2 cellular contexts compared by ENCODE assay signal in the genomic region with DNA sequence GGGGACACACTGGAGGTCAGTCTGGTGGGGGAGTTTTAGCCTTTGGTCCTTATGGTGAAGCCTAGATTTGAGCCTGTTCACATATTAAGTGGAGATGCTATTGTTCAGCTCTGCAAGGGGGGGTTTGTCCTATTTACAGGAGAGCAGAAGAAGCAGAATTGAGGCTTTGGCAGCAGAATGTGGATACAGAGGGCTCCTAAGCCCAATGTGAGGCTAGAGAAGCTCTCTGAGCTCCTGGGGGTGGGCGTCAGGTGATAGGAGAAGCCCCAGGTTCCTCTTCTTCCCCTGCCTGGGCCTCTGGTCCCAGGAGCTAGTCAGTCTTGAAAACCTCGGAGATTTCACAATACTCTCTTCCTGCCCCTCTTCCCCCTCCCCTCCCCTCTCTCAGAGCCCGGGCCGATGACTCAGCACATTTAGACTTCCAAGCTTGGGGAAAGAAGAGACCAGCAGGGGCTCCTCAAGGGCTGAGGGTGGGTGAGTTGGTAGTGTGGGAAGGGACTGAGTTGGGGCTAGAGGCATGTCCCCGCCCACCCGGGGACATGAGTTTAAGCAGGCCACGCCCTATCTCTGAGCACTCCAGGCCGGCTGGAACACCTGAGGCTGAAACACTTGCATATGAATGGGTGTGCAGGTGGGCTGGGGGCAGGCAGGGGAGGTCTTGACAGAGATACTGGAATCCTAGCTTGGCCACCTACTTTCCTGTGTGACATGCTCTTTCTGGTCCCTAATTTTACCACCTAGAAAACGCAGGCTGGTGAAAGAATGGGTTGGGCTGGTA.
A peak's percentile ranks its signal among the peaks of the same experiment; 100 is the strongest.
TF ChIP-seq lines count a peak whose summit lies in the region.

No MANE protein-coding gene starts in this region.

TF ChIP-seq in A549, 52 proteins besides CTCF, POLR2A, EP300 and RAD21:
- peak; percentile 100 for TF ChIP-seq NFE2L2 (conservative IDR thresholded peaks at IDR 0.05; ENCODE audit: low read length)
- TF ChIP-seq CEBPB (IDR thresholded peaks at IDR 0.05): peak; percentile 70 to 95; a peak in 3 of 4 replicates
- TF ChIP-seq, protein P1, sequence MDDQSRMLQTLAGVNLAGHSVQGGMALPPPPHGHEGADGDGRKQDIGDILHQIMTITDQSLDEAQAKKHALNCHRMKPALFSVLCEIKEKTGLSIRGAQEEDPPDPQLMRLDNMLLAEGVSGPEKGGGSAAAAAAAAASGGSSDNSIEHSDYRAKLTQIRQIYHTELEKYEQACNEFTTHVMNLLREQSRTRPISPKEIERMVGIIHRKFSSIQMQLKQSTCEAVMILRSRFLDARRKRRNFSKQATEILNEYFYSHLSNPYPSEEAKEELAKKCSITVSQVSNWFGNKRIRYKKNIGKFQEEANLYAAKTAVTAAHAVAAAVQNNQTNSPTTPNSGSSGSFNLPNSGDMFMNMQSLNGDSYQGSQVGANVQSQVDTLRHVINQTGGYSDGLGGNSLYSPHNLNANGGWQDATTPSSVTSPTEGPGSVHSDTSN (IDR thresholded peaks at IDR 0.05): no peak
- TF ChIP-seq, protein P2, sequence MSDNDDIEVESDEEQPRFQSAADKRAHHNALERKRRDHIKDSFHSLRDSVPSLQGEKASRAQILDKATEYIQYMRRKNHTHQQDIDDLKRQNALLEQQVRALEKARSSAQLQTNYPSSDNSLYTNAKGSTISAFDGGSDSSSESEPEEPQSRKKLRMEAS (IDR thresholded peaks at IDR 0.05): peak; percentile 31; the same call in 1 of the 2 replicates
- TF ChIP-seq FOSL2 (IDR thresholded peaks at IDR 0.05): no peak
- peak; percentile 81 for TF ChIP-seq FOSL2 (CRISPR knock-in tag; IDR thresholded peaks at IDR 0.05)
- peak; percentile 100 for TF ChIP-seq MAFK (IDR thresholded peaks at IDR 0.05; ENCODE audit: partially characterized antibody)
- TF ChIP-seq JUN (IDR thresholded peaks at IDR 0.05): peak in 1 of 2 experiments; percentile 20; a peak in 2 of 5 replicates
- no peak for TF ChIP-seq POLR2AphosphoS2 (conservative IDR thresholded peaks at IDR 0.05; ENCODE audit: low read length)

TF ChIP-seq in GM23338, 12 proteins besides CTCF, POLR2A, EP300 and RAD21:
- TF ChIP-seq, protein P3, sequence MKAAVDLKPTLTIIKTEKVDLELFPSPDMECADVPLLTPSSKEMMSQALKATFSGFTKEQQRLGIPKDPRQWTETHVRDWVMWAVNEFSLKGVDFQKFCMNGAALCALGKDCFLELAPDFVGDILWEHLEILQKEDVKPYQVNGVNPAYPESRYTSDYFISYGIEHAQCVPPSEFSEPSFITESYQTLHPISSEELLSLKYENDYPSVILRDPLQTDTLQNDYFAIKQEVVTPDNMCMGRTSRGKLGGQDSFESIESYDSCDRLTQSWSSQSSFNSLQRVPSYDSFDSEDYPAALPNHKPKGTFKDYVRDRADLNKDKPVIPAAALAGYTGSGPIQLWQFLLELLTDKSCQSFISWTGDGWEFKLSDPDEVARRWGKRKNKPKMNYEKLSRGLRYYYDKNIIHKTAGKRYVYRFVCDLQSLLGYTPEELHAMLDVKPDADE (IDR thresholded peaks at IDR 0.05): peak; percentile 28; the same call in 1 of the 2 replicates
- TF ChIP-seq ZNF114 (CRISPR knock-in tag; IDR thresholded peaks at IDR 0.05): no peak
- TF ChIP-seq STAT1 (IDR thresholded peaks at IDR 0.05; ENCODE audit: unreplicated experiment): no peak
- TF ChIP-seq, protein P4, sequence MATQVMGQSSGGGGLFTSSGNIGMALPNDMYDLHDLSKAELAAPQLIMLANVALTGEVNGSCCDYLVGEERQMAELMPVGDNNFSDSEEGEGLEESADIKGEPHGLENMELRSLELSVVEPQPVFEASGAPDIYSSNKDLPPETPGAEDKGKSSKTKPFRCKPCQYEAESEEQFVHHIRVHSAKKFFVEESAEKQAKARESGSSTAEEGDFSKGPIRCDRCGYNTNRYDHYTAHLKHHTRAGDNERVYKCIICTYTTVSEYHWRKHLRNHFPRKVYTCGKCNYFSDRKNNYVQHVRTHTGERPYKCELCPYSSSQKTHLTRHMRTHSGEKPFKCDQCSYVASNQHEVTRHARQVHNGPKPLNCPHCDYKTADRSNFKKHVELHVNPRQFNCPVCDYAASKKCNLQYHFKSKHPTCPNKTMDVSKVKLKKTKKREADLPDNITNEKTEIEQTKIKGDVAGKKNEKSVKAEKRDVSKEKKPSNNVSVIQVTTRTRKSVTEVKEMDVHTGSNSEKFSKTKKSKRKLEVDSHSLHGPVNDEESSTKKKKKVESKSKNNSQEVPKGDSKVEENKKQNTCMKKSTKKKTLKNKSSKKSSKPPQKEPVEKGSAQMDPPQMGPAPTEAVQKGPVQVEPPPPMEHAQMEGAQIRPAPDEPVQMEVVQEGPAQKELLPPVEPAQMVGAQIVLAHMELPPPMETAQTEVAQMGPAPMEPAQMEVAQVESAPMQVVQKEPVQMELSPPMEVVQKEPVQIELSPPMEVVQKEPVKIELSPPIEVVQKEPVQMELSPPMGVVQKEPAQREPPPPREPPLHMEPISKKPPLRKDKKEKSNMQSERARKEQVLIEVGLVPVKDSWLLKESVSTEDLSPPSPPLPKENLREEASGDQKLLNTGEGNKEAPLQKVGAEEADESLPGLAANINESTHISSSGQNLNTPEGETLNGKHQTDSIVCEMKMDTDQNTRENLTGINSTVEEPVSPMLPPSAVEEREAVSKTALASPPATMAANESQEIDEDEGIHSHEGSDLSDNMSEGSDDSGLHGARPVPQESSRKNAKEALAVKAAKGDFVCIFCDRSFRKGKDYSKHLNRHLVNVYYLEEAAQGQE (IDR thresholded peaks at IDR 0.05; ENCODE audit: unreplicated experiment): no peak
- TF ChIP-seq POLR2AphosphoS5 (IDR thresholded peaks at IDR 0.05; ENCODE audit: low read depth): peak; percentile 28; the same call in 1 of the 2 replicates
